In the genomic region with DNA sequence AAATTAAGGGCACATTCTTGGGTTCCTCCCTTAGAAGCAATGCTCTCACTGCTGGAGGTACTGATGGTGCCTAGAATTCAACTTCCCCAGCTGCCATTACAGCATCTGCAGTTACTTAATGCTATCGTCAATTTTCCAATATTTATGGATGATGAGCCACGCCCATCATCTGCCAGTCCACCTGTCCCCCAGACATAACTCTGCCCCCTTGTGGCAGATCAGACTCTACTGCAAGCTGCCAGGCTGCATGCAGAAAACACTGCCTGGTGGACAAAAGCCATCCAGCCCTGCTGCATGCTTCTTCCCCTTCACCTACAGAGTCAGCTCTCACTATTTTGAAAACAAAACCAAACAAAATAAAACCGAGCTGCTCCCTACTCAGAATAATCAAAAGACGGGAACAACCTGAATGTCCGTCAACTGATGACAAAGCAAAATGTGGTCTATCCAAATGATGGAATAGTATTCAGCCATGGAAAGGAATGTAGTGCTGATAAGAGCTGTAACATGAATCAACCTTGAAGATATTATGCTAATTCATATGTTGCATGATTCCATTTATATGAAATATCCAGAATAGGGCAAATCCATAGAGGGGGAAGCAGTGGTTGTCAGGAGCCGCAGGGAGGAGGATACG, we compare ENCODE assay signal across 1 cellular context.
TF ChIP-seq lines count a peak whose summit lies in the region.

No MANE protein-coding gene starts in this region.

TF ChIP-seq in HEK293, 187 proteins besides CTCF, POLR2A, EP300 and RAD21 (continued from another document):
- TF ChIP-seq ZSCAN5A (tag by site-specific recombination; IDR thresholded peaks at IDR 0.05) (no peak), ZNF654 (tag by site-specific recombination; IDR thresholded peaks at IDR 0.05; ENCODE audit: low read depth) (peak; percentile 42), OVOL3 (tag by site-specific recombination; IDR thresholded peaks at IDR 0.05) (no peak), ZXDB (tag by site-specific recombination; IDR thresholded peaks at IDR 0.05) (no peak), ZNF544 (tag by site-specific recombination; IDR thresholded peaks at IDR 0.05) (no peak), ZNF623 (tag by site-specific recombination; IDR thresholded peaks at IDR 0.05) (no peak), ZNF677 (tag by site-specific recombination; IDR thresholded peaks at IDR 0.05) (no peak), KLF9 (tag by site-specific recombination; IDR thresholded peaks at IDR 0.05; ENCODE audit: low read depth) (peak; percentile 88), ZNF585B (tag by site-specific recombination; IDR thresholded peaks at IDR 0.05) (no peak), MZF1 (tag by site-specific recombination; IDR thresholded peaks at IDR 0.05; ENCODE audit: borderline replicate concordance) (no peak), ZNF24 (tag by site-specific recombination; IDR thresholded peaks at IDR 0.05) (no peak), ZBTB21 (tag by site-specific recombination; IDR thresholded peaks at IDR 0.05) (no peak), GLIS1 (tag by site-specific recombination; IDR thresholded peaks at IDR 0.05) (no peak), ZNF792 (tag by site-specific recombination; IDR thresholded peaks at IDR 0.05) (no peak), ZNF404 (tag by site-specific recombination; IDR thresholded peaks at IDR 0.05) (no peak), ZNF10 (tag by site-specific recombination; IDR thresholded peaks at IDR 0.05) (peak; percentile 78), ZNF146 (tag by site-specific recombination; IDR thresholded peaks at IDR 0.05) (peak; percentile 84), WT1 (tag by site-specific recombination; IDR thresholded peaks at IDR 0.05) (no peak), ZNF311 (tag by site-specific recombination; IDR thresholded peaks at IDR 0.05; ENCODE audit: borderline replicate concordance) (no peak), ZNF473 (tag by site-specific recombination; IDR thresholded peaks at IDR 0.05) (no peak)
- TF ChIP-seq, protein P1, sequence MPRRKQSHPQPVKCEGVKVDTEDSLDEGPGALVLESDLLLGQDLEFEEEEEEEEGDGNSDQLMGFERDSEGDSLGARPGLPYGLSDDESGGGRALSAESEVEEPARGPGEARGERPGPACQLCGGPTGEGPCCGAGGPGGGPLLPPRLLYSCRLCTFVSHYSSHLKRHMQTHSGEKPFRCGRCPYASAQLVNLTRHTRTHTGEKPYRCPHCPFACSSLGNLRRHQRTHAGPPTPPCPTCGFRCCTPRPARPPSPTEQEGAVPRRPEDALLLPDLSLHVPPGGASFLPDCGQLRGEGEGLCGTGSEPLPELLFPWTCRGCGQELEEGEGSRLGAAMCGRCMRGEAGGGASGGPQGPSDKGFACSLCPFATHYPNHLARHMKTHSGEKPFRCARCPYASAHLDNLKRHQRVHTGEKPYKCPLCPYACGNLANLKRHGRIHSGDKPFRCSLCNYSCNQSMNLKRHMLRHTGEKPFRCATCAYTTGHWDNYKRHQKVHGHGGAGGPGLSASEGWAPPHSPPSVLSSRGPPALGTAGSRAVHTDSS (tag by site-specific recombination; IDR thresholded peaks at IDR 0.05), result no peak
